ENCODE assay signal across 12 cellular contexts in genomic region chr14:72617391-72618011, GRCh38.
A peak's percentile ranks its signal among the peaks of the same experiment; 100 is the strongest.
DNase-seq lines count a peak whose midpoint lies in the region; ATAC-seq, FAIRE-seq and TF ChIP-seq lines count a peak whose summit lies in the region.
"Had no signal": no experiment of that assay in that cellular context is flagged by ENCODE, and none has a peak within 500 bp of the region (broad histone marks: within the 10 kb centered on the region; RNA-seq: fewer than 3 reads in every experiment).

No MANE protein-coding gene starts in this region.

- H3K4me3 ChIP-seq in endothelial cell of umbilical vein (replicated peaks in 1 of 3; ENCODE audit: insufficient read depth in 1 of 3, low read depth in 1 of 3, low read length in 3 of 3) = no peak overlapping the region
- H3K4me3 ChIP-seq in subcutaneous abdominal adipose tissue (ENCODE audit: low read depth in 1 of 5, low read length in 5 of 5) = no peak overlapping the region

- peak overlapping the region; percentile 53 for H3K4me2 ChIP-seq in endothelial cell of umbilical vein (ENCODE audit: insufficient read depth, low read length)
- H3K4me2 ChIP-seq: KMS-11 had no signal

- intact Hi-C loops in endothelial cell of umbilical vein (cut with micrococcal nuclease) = loop anchor here (1.0 kb wide), 5 partner anchors 26 to 277 kb away; partner anchors contain the start of gene DPF3

- no peaks in the 10 kb centered on the region for H3K9me1 ChIP-seq in endothelial cell of umbilical vein (replicated peaks; ENCODE audit: control insufficient read depth, extremely low read depth, insufficient read depth, low read length)

- peaks cover 44% of the 10 kb centered on the region for H3K4me1 ChIP-seq in endothelial cell of umbilical vein (ENCODE audit: control insufficient read depth, extremely low read depth, insufficient read depth, low read length)
- peaks cover 6 to 71% (median 53%) of the 10 kb centered on the region in 5 donors for H3K4me1 ChIP-seq in subcutaneous abdominal adipose tissue (ENCODE audit: control insufficient read depth in 5 of 5, insufficient read depth in 5 of 5, low read length in 5 of 5)

- peak overlapping the region; percentile 30 for H3K9ac ChIP-seq in endothelial cell of umbilical vein (replicated peaks; ENCODE audit: extremely low read depth, insufficient read depth, low read length)
- H3K9ac ChIP-seq in subcutaneous abdominal adipose tissue (ENCODE audit: low read length in 5 of 5) = no peak overlapping the region
- H3K9ac ChIP-seq: KMS-11 had no signal

- TF ChIP-seq POLR2A in endothelial cell of umbilical vein (IDR thresholded peaks at IDR 0.05; ENCODE audit: low read depth, low read length) = no peak

- no peaks in the 10 kb centered on the region for H3K79me2 ChIP-seq in endothelial cell of umbilical vein (ENCODE audit: control insufficient read depth, insufficient read depth, low read length)

- POLR2A ChIA-PET in endothelial cell of umbilical vein (lab: Charles Lee) = interaction anchor here (0.7 to 1.2 kb wide), 2 partner anchors 47 to 61 kb away, joined by 3 read pairs; no protein-coding TSS in a partner anchor

- H3K36me3 ChIP-seq in endothelial cell of umbilical vein (ENCODE audit: control insufficient read depth in 2 of 2, extremely low read depth in 1 of 2, insufficient read depth in 2 of 2, low read length in 2 of 2) = no peaks in the 10 kb centered on the region
- H3K36me3 ChIP-seq in subcutaneous abdominal adipose tissue (ENCODE audit: control insufficient read depth in 5 of 5, insufficient read depth in 5 of 5, low read length in 5 of 5) = no peaks in the 10 kb centered on the region

- H4K20me1 ChIP-seq in endothelial cell of umbilical vein (replicated peaks; ENCODE audit: control insufficient read depth, extremely low read depth, insufficient read depth, low read length) = no peaks in the 10 kb centered on the region

- TF ChIP-seq CTCF in endothelial cell of umbilical vein (IDR thresholded peaks at IDR 0.05; ENCODE audit: extremely low read depth in 1 of 2, insufficient read depth in 1 of 2, low read depth in 1 of 2, low read length in 2 of 2) (no peak), GM10266 (IDR thresholded peaks at IDR 0.05; ENCODE audit: control insufficient read depth, insufficient read depth, low read depth, missing control alignments) (no peak)

- dilution Hi-C loops in endothelial cell of umbilical vein (cut with MboI; ENCODE audit: extremely low pct_ligation_motif_present, low sequenced_read_pairs) = no loop called here

- CTCF ChIA-PET in endothelial cell of umbilical vein (lab: Charles Lee) = interaction anchor here (0.7 to 1.8 kb wide), 12 partner anchors 9 to 288 kb away, joined by 3 to 5 read pairs (median 4); no protein-coding TSS in a partner anchor

- H2AFZ ChIP-seq in endothelial cell of umbilical vein (ENCODE audit: low read depth, low read length) = peak overlapping the region; percentile 87

- H3K9me3 ChIP-seq in endothelial cell of umbilical vein (replicated peaks; ENCODE audit: control insufficient read depth, insufficient read depth, low read length) (no peaks in the 10 kb centered on the region), subcutaneous abdominal adipose tissue (ENCODE audit: control insufficient read depth in 5 of 5, low read length in 5 of 5) (no peaks in the 10 kb centered on the region)

- BruUV-seq in endothelial cell of umbilical vein (replicated peaks; lab: Mats Ljungman, UMichigan) = TSS peak; percentile 90

- peak; percentile 79 for FAIRE-seq in endothelial cell of umbilical vein (lab: Jason Lieb, UNC)
- FAIRE-seq: GM18507 had no signal

- DNase-seq in RPMI7951 (ENCODE audit: low read depth) (peak; percentile 98), endothelial cell of umbilical vein (ENCODE audit: low read depth, low spot score) (peak; percentile 48), lung microvascular endothelial cell (ENCODE audit: low read depth in 2 of 2) (peak; percentile 62 to 82), GM10266 (ENCODE audit: extremely low spot score) (no peak)
- DNase-seq: activated CD8-positive, alpha-beta T cell treated with anti-CD3 and anti-CD28 coated beads, Interleukin-2, amount 10 ng/mL, durations not matched to agents 7 days and 5 days; DMS153; NCI-H524 had no signal

- ATAC-seq in HG02840 (IDR thresholded peaks at IDR 0.05; ENCODE audit: low FRiP score, unreplicated experiment) (no peak), HG03520 (IDR thresholded peaks at IDR 0.05; ENCODE audit: unreplicated experiment) (no peak)
- ATAC-seq: activated CD8-positive, alpha-beta T cell treated with anti-CD3 and anti-CD28 coated beads, Interleukin-2, amount 10 ng/mL, durations not matched to agents 7 days and 5 days had no signal

- H3K27ac ChIP-seq in endothelial cell of umbilical vein (ENCODE audit: insufficient read depth, low read depth, low read length) = peak overlapping the region; percentile 80
- peak overlapping the region; percentile 57 for H3K27ac ChIP-seq in subcutaneous abdominal adipose tissue (ENCODE audit: low read depth, low read length)
- H3K27ac ChIP-seq: KMS-11 had no signal

- H3K27me3 ChIP-seq in endothelial cell of umbilical vein (ENCODE audit: control insufficient read depth in 2 of 2, insufficient read depth in 2 of 2, low read length in 2 of 2) (no peaks in the 10 kb centered on the region), subcutaneous abdominal adipose tissue (ENCODE audit: control insufficient read depth in 5 of 5, insufficient read depth in 4 of 5, low read length in 5 of 5) (peaks cover 0 to 3% (median 0%) of the 10 kb centered on the region in 5 donors)

TF ChIP-seq in endothelial cell of umbilical vein, 7 proteins besides CTCF, POLR2A, EP300 and RAD21:
- TF ChIP-seq POLR2AphosphoS5 (IDR thresholded peaks at IDR 0.05; ENCODE audit: insufficient read depth, low read depth, low read length) = peak; percentile 27
- peak; percentile 13 for TF ChIP-seq FOS (IDR thresholded peaks at IDR 0.05; ENCODE audit: borderline replicate concordance, insufficient read depth, low read length)
- no peak for TF ChIP-seq EZH2 (IDR thresholded peaks at IDR 0.05; ENCODE audit: borderline replicate concordance, low read depth, low read length, severe bottlenecking)
- TF ChIP-seq MAX (IDR thresholded peaks at IDR 0.05; ENCODE audit: insufficient read depth, insufficient read length) = no peak
- no peak for TF ChIP-seq JUN (IDR thresholded peaks at IDR 0.05; ENCODE audit: borderline replicate concordance, insufficient read depth, insufficient read length, low read depth)
- TF ChIP-seq GATA2 (IDR thresholded peaks at IDR 0.05; ENCODE audit: insufficient read depth, insufficient read length, low read depth, low read length) = no peak
- TF ChIP-seq MYC (IDR thresholded peaks at IDR 0.05; ENCODE audit: low read depth, low read length) = no peak
